In genomic region chr6:2738373-2738979, GRCh38 we compare ENCODE assay signal across 8 cellular contexts. TPM values are rescaled to one million over a fixed set of nuclear protein-coding genes. Genes with fewer than 3 reads are reported as not detected.
A peak's percentile ranks its signal among the peaks of the same experiment; 100 is the strongest.
DNase-seq lines count a peak whose midpoint lies in the region; ATAC-seq, FAIRE-seq and TF ChIP-seq lines count a peak whose summit lies in the region.

No MANE protein-coding gene starts in this region.

- ATAC-seq in GM19324 (IDR thresholded peaks at IDR 0.05; ENCODE audit: low FRiP score, unreplicated experiment) = no peak

- DNase-seq in AML-193 (lab: John Stamatoyannopoulos, UW) (peak; percentile 80 to 91), GM12892 (ENCODE audit: insufficient read length) (no peak), NCI-H2171 (lab: John Stamatoyannopoulos, UW) (peak; percentile 25), myocyte (ENCODE audit: low read depth) (peak; percentile 66), type B pancreatic cell (ENCODE audit: extremely low spot score, unreplicated experiment) (no peak)
- peak; percentile 64 for DNase-seq in activated CD4-positive, alpha-beta T cell treated with anti-CD3 and anti-CD28 coated beads for 48 hours
- DNase-seq in effector memory CD4-positive, alpha-beta T cell = peak in 2 of 3 donors; percentile 11 to 24

- no peaks in the 10 kb centered on the region for H3K27me3 ChIP-seq in effector memory CD4-positive, alpha-beta T cell (replicated peaks; ENCODE audit: control insufficient read depth, insufficient read depth, low read length, poor library complexity, severe bottlenecking)

- H3K27ac Mint-ChIP-seq in type B pancreatic cell = no peak overlapping the region

- H3K36me3 ChIP-seq in effector memory CD4-positive, alpha-beta T cell (ENCODE audit: control insufficient read depth, insufficient read depth, low read length) = no peaks in the 10 kb centered on the region

- H3K36me3 Mint-ChIP-seq in type B pancreatic cell = no peaks in the 10 kb centered on the region

- no peak overlapping the region for H3K4me3 ChIP-seq in effector memory CD4-positive, alpha-beta T cell (ENCODE audit: insufficient read depth, low read depth, low read length, poor library complexity, severe bottlenecking)

- TF ChIP-seq CTCF in type B pancreatic cell (conservative IDR thresholded peaks at IDR 0.05) = peak; percentile 82

- no peaks in the 10 kb centered on the region for H3K9me3 ChIP-seq in effector memory CD4-positive, alpha-beta T cell (ENCODE audit: control insufficient read depth, low read length)

- H3K4me1 ChIP-seq in effector memory CD4-positive, alpha-beta T cell (ENCODE audit: control insufficient read depth, insufficient read depth, low read length, poor library complexity, severe bottlenecking) = no peaks in the 10 kb centered on the region

- peaks cover 12% of the 10 kb centered on the region for H3K4me1 Mint-ChIP-seq in type B pancreatic cell (ENCODE audit: unreplicated experiment)

- H3K4me3 Mint-ChIP-seq in type B pancreatic cell = no peak overlapping the region

- H3K27ac ChIP-seq in effector memory CD4-positive, alpha-beta T cell (ENCODE audit: insufficient read depth, low read length, poor library complexity, severe bottlenecking) = no peak overlapping the region

- H3K9me3 Mint-ChIP-seq in type B pancreatic cell = no peaks in the 10 kb centered on the region

- TF ChIP-seq POLR2A in GM12892 (IDR thresholded peaks at IDR 0.05; ENCODE audit: low read depth, low read length) = no peak

- FAIRE-seq in GM12892 (lab: Jason Lieb, UNC) = peak; percentile 70

- H3K27me3 Mint-ChIP-seq in type B pancreatic cell = peaks cover 3% of the 10 kb centered on the region

RNA-seq across cellular contexts. Expression of gene MYLK4, which starts 12.2 kb away (rescaled TPM):
- polyA plus RNA-seq in GM12892 (2012; ENCODE audit: missing spikeins) = 0.06 TPM
- total RNA-seq in myocyte = 5.6 and 9.4 TPM in 2 replicates
- 1.1 TPM for polyA plus RNA-seq in myocyte (2012)
- 0.29 and 0.65 TPM in 2 replicates for total RNA-seq in type B pancreatic cell (ENCODE audit: low replicate concordance)

RNA-seq across cellular contexts. Expression of gene WRNIP1, which starts 26.7 kb away (rescaled TPM):
- polyA plus RNA-seq in GM12892 (2012; ENCODE audit: missing spikeins) = 24.3 TPM
- total RNA-seq in myocyte (105 and 133 TPM in 2 replicates), type B pancreatic cell (ENCODE audit: low replicate concordance) (37.6 and 41.2 TPM in 2 replicates)
- 51.2 TPM for polyA plus RNA-seq in myocyte (2012)

Comparison
In these comparisons a context has a peak if more than half of its experiments do, and no peak if none do; other contexts are left out.
1. DNase-seq: peak in AML-193 (2 of 2), NCI-H2171 (single experiment), activated CD4-positive, alpha-beta T cell treated with anti-CD3 and anti-CD28 coated beads for 48 hours (single experiment), effector memory CD4-positive, alpha-beta T cell (2 of 3) and myocyte (single experiment); none in GM12892 (single experiment) and type B pancreatic cell (single experiment).